In genomic region chr15:65132841-65133549, GRCh38 we compare ENCODE assay signal across 8 cellular contexts. TPM values are rescaled to one million over a fixed set of nuclear protein-coding genes. Genes with fewer than 3 reads are reported as not detected.
DNase-seq lines count a peak whose midpoint lies in the region; ATAC-seq and TF ChIP-seq lines count a peak whose summit lies in the region.

No MANE protein-coding gene starts in this region.

- peak overlapping the region; percentile 50; the same call in 1 of the 2 replicates for H2AFZ ChIP-seq in MM.1S (ENCODE audit: low read length)
- H2AFZ ChIP-seq in neural progenitor cell (replicated peaks) = peak overlapping the region; percentile 81

- H3K36me3 ChIP-seq in MM.1S (replicated peaks; ENCODE audit: insufficient read depth, low read length) (no peaks in the 10 kb centered on the region), neural progenitor cell (no peaks in the 10 kb centered on the region), aorta (ENCODE audit: control insufficient read depth in 1 of 2, insufficient read depth in 2 of 2, low read length in 1 of 2) (peaks cover 0 to 6% of the 10 kb centered on the region in 2 donors)

- H3K9ac ChIP-seq in MM.1S (ENCODE audit: low read length) = peak overlapping the region; percentile 88
- peak overlapping the region; percentile 79 for H3K9ac ChIP-seq in neural progenitor cell

- H4K20me1 ChIP-seq in MM.1S (ENCODE audit: insufficient read depth, low read length) (no peaks in the 10 kb centered on the region), neural progenitor cell (ENCODE audit: low read depth) (peaks cover 33% of the 10 kb centered on the region)

- H3K4me3 Mint-ChIP-seq in neural progenitor cell = peak overlapping the region; percentile 90

- H3K4me2 ChIP-seq in MM.1S (ENCODE audit: low read depth, low read length) (peak overlapping the region; percentile 74), neural progenitor cell (peak overlapping the region; percentile 85)

- H3K4me1 ChIP-seq in MM.1S (ENCODE audit: low read length) (no peaks in the 10 kb centered on the region), neural progenitor cell (no peaks in the 10 kb centered on the region), aorta (ENCODE audit: control insufficient read depth in 1 of 2, insufficient read depth in 2 of 2, low read length in 2 of 2) (no peaks in the 10 kb centered on the region)

- H3K36me3 Mint-ChIP-seq in neural progenitor cell = peaks cover 33% of the 10 kb centered on the region

- no peak overlapping the region for H3K27ac Mint-ChIP-seq in neural progenitor cell

- 0% methylated on average over 77 to 94 of the region's 94 CpGs for WGBS in aorta, 2 donors

- H3K79me2 ChIP-seq in MM.1S (ENCODE audit: low read length) (peaks cover 45% of the 10 kb centered on the region), neural progenitor cell (ENCODE audit: low read depth) (peaks cover 29% of the 10 kb centered on the region)

- DNase-seq in NCI-H2227 (lab: John Stamatoyannopoulos, UW; ENCODE audit: unreplicated experiment) (peak; percentile 26), NCI-H2227 treated with DMSO at 0.1 percent for 48 hours (lab: John Stamatoyannopoulos, UW) (no peak), HFF-Myc (ENCODE audit: extremely low read depth, low read depth) (no peak), MM.1S (peak; percentile 50), fibroblast of mammary gland (ENCODE audit: low read depth) (peak; percentile 47), neural progenitor cell (ENCODE audit: low spot score) (peak; percentile 80), aorta (peak; percentile 56 to 79)
- peak; percentile 43 to 56 for DNase-seq in activated T-cell treated with anti-CD3 and anti-CD28 coated beads, Interleukin-2, amount 50 U/mL, for 48 hours

- H3K9me2 ChIP-seq in MM.1S (replicated peaks; ENCODE audit: insufficient read depth, low read length) = no peaks in the 10 kb centered on the region

- intact Hi-C loops in aorta (cut with DNase I) = no loop called here

- H3K27me3 ChIP-seq in MM.1S (replicated peaks; ENCODE audit: insufficient read depth, low read length) = no peaks in the 10 kb centered on the region
- H3K27me3 ChIP-seq in neural progenitor cell = no peaks in the 10 kb centered on the region
- H3K27me3 ChIP-seq in aorta (ENCODE audit: control insufficient read depth in 1 of 2, insufficient read depth in 2 of 2, low read length in 1 of 2) = no peaks in the 10 kb centered on the region

- H3K27me3 Mint-ChIP-seq in neural progenitor cell (ENCODE audit: insufficient read depth, low read depth) = peaks cover 10% of the 10 kb centered on the region

- H3F3A ChIP-seq in MM.1S (ENCODE audit: insufficient read depth, low read length) (peaks cover 6% of the 10 kb centered on the region; the same call in 1 of the 2 replicates), neural progenitor cell (ENCODE audit: low read depth) (no peaks in the 10 kb centered on the region)

- H3K9me3 Mint-ChIP-seq in neural progenitor cell = peaks cover 18% of the 10 kb centered on the region

- peak overlapping the region; percentile 67 for H3K4me3 ChIP-seq in HFF-Myc (replicated peaks; ENCODE audit: low read depth, low read length)
- peak overlapping the region; percentile 95 for H3K4me3 ChIP-seq in MM.1S (ENCODE audit: low read length)
- peak overlapping the region; percentile 84 for H3K4me3 ChIP-seq in fibroblast of mammary gland (ENCODE audit: control insufficient read depth, low read depth, low read length)
- peak overlapping the region; percentile 55 for H3K4me3 ChIP-seq in neural progenitor cell
- peak overlapping the region; percentile 94 to 95 for H3K4me3 ChIP-seq in aorta (ENCODE audit: low read length in 2 of 2)

- TF ChIP-seq CTCF in HFF-Myc (IDR thresholded peaks at IDR 0.05; ENCODE audit: low read depth, low read length, missing control alignments) (no peak), MM.1S (IDR thresholded peaks at IDR 0.05; ENCODE audit: low read length) (no peak), fibroblast of mammary gland (conservative IDR thresholded peaks at IDR 0.05; ENCODE audit: control insufficient read depth, insufficient read depth, low read depth, low read length) (no peak), neural progenitor cell (IDR thresholded peaks at IDR 0.05) (no peak)

- H3K9me3 ChIP-seq in MM.1S (replicated peaks; ENCODE audit: insufficient read depth, low read length) = no peaks in the 10 kb centered on the region
- no peaks in the 10 kb centered on the region for H3K9me3 ChIP-seq in neural progenitor cell (ENCODE audit: low read depth)
- no peaks in the 10 kb centered on the region for H3K9me3 ChIP-seq in aorta (ENCODE audit: control insufficient read depth, low read length)

- ATAC-seq in aorta (ENCODE audit: low FRiP score) = peak; percentile 70

- H3K4me1 Mint-ChIP-seq in neural progenitor cell = peaks cover 28% of the 10 kb centered on the region

- H3K27ac ChIP-seq in MM.1S (ENCODE audit: low read length) (peak overlapping the region; percentile 85; the same call in 1 of the 2 replicates), neural progenitor cell (no peak overlapping the region), aorta (ENCODE audit: low read depth in 1 of 2, low read length in 2 of 2) (peak overlapping the region; percentile 28 to 33)

RNA-seq across cellular contexts. Expression of gene PDCD7, which starts 0.6 kb away (rescaled TPM):
- total RNA-seq in neural progenitor cell (ENCODE audit: low replicate concordance) (24.7 and 26.2 TPM in 2 replicates), aorta (10 to 100 TPM; 18.3 to 34.0 TPM)
- 10 to 100 TPM; 11.1 to 13.8 TPM for polyA plus RNA-seq in aorta

RNA-seq across cellular contexts. Expression of gene UBAP1L, which starts 18.0 kb away (rescaled TPM):
- 0.39 and 1.1 TPM in 2 replicates for total RNA-seq in neural progenitor cell (ENCODE audit: low replicate concordance)
- total RNA-seq in aorta = 10 to 100 TPM in 1 of 2 donors, 1 to 10 TPM in 1; 5.4 to 10.3 TPM
- polyA plus RNA-seq in aorta = 1 to 10 TPM in 1 of 2 donors, under 1 TPM in 1; 0.88 to 8.6 TPM

RNA-seq across cellular contexts. Expression of gene CLPX, which starts 52.1 kb away (rescaled TPM):
- 31.5 and 72.6 TPM in 2 replicates for total RNA-seq in neural progenitor cell (ENCODE audit: low replicate concordance)
- 10 to 100 TPM; 33.4 to 43.9 TPM for total RNA-seq in aorta
- polyA plus RNA-seq in aorta = 10 to 100 TPM; 11.0 to 19.8 TPM

RNA-seq across cellular contexts. Expression of gene KBTBD13, which starts 56.4 kb away (rescaled TPM):
- total RNA-seq in neural progenitor cell (ENCODE audit: low replicate concordance) (not detected in 2 replicates), aorta (1 to 10 TPM; 1.5 TPM)
- polyA plus RNA-seq in aorta = under 1 TPM; 0.05 to 0.25 TPM

Comparison
In these comparisons a context has a peak if more than half of its experiments do, and no peak if none do; other contexts are left out.
1. DNase-seq: peak in NCI-H2227 (single experiment), MM.1S (single experiment), activated T-cell treated with anti-CD3 and anti-CD28 coated beads, Interleukin-2, amount 50 U/mL, for 48 hours (2 of 2), fibroblast of mammary gland (single experiment), neural progenitor cell (single experiment) and aorta (2 of 2); none in NCI-H2227 treated with DMSO at 0.1 percent for 48 hours (single experiment) and HFF-Myc (single experiment).
2. Peak in every context shown above with its lines, with median percentiles within 50 percentile points of each other: H3K4me3 ChIP-seq.